30 cellular contexts compared by ENCODE assay signal in genomic region chr18:71598374-71598773, GRCh38.
"Had no signal": no experiment of that assay in that cellular context is flagged by ENCODE, and none has a peak within 500 bp of the region (broad histone marks: within the 10 kb centered on the region; RNA-seq: fewer than 3 reads in every experiment).

No MANE protein-coding gene starts in this region.

- H3K27ac Mint-ChIP-seq: activated CD4-positive, alpha-beta memory T cell treated with anti-CD3 and anti-CD28 coated beads, Interleukin-2, amount 10 ng/mL, durations not matched to agents 7 days and 5 days; activated CD4-positive, alpha-beta T cell treated with anti-CD3 and anti-CD28 coated beads, Interleukin-2, amount 10 ng/mL, durations not matched to agents 7 days and 5 days; activated T-cell treated with anti-CD3 and anti-CD28 coated beads, Interleukin-2, amount 50 U/mL, for 24 hours; endodermal cell; naive thymus-derived CD8-positive, alpha-beta T cell; stimulated activated naive B cell treated with anti-CD40 and anti-IgM and Interleukin-4, amounts not matched to agents 10 μg/mL and 1 μg/mL and 100 μg/mL, for 72 hours had no signal

- ATAC-seq: heart right ventricle; left lobe of liver; lower lobe of right lung; naive thymus-derived CD8-positive, alpha-beta T cell; pancreas; stimulated activated naive B cell treated with anti-CD40 and anti-IgM and Interleukin-4, amounts not matched to agents 10 μg/mL and 1 μg/mL and 100 μg/mL, for 72 hours had no signal

- H3K27me3 ChIP-seq: cardiac muscle cell, esophagus squamous epithelium, heart right ventricle, pancreas, sigmoid colon, suprapubic skin, tibial nerve had no signal

- H3K4me3 Mint-ChIP-seq: activated CD4-positive, alpha-beta memory T cell treated with anti-CD3 and anti-CD28 coated beads, Interleukin-2, amount 10 ng/mL, durations not matched to agents 7 days and 5 days; activated CD4-positive, alpha-beta T cell treated with anti-CD3 and anti-CD28 coated beads, Interleukin-2, amount 10 ng/mL, durations not matched to agents 7 days and 5 days; activated T-cell treated with anti-CD3 and anti-CD28 coated beads, Interleukin-2, amount 50 U/mL, for 24 hours; endodermal cell; naive thymus-derived CD8-positive, alpha-beta T cell; neural crest cell; stimulated activated naive B cell treated with anti-CD40 and anti-IgM and Interleukin-4, amounts not matched to agents 10 μg/mL and 1 μg/mL and 100 μg/mL, for 72 hours had no signal

- H3K36me3 Mint-ChIP-seq: naive thymus-derived CD8-positive, alpha-beta T cell; stimulated activated naive B cell treated with anti-CD40 and anti-IgM and Interleukin-4, amounts not matched to agents 10 μg/mL and 1 μg/mL and 100 μg/mL, for 72 hours had no signal

- H3K27me3 Mint-ChIP-seq: activated CD4-positive, alpha-beta memory T cell treated with anti-CD3 and anti-CD28 coated beads, Interleukin-2, amount 10 ng/mL, durations not matched to agents 7 days and 5 days; activated CD4-positive, alpha-beta T cell treated with anti-CD3 and anti-CD28 coated beads, Interleukin-2, amount 10 ng/mL, durations not matched to agents 7 days and 5 days; activated T-cell treated with anti-CD3 and anti-CD28 coated beads, Interleukin-2, amount 50 U/mL, for 24 hours; naive thymus-derived CD8-positive, alpha-beta T cell; stimulated activated naive B cell treated with anti-CD40 and anti-IgM and Interleukin-4, amounts not matched to agents 10 μg/mL and 1 μg/mL and 100 μg/mL, for 72 hours had no signal

- H3K9me3 Mint-ChIP-seq: activated CD4-positive, alpha-beta T cell treated with anti-CD3 and anti-CD28 coated beads, Interleukin-2, amount 10 ng/mL, durations not matched to agents 7 days and 5 days; neural crest cell had no signal

- H3K4me2 ChIP-seq: smooth muscle cell had no signal

- H3K4me3 ChIP-seq: cardiac muscle cell, esophagus squamous epithelium, heart right ventricle, lower lobe of right lung, pancreas, prostate gland, sigmoid colon, smooth muscle cell, suprapubic skin, tibial nerve had no signal

- H3K4me1 Mint-ChIP-seq: activated CD4-positive, alpha-beta memory T cell treated with anti-CD3 and anti-CD28 coated beads, Interleukin-2, amount 10 ng/mL, durations not matched to agents 7 days and 5 days; activated CD4-positive, alpha-beta T cell treated with anti-CD3 and anti-CD28 coated beads, Interleukin-2, amount 10 ng/mL, durations not matched to agents 7 days and 5 days; endodermal cell; naive thymus-derived CD8-positive, alpha-beta T cell; neural crest cell; stimulated activated naive B cell treated with anti-CD40 and anti-IgM and Interleukin-4, amounts not matched to agents 10 μg/mL and 1 μg/mL and 100 μg/mL, for 72 hours had no signal

- H3K9me3 ChIP-seq: lower lobe of right lung, pancreas, prostate gland, sigmoid colon, tibial nerve had no signal

- DNase-seq: activated CD4-positive, alpha-beta memory T cell treated with anti-CD3 and anti-CD28 coated beads, Interleukin-2, amount 10 ng/mL, durations not matched to agents 7 days and 5 days; activated CD4-positive, alpha-beta T cell treated with anti-CD3 and anti-CD28 coated beads, Interleukin-2, amount 10 ng/mL, durations not matched to agents 7 days and 5 days; activated CD4-positive, CD25-positive, alpha-beta regulatory T cell treated with anti-CD3 and anti-CD28 coated beads, Interleukin-2, amount 50 U/mL, for 72 hours; activated CD8-positive, alpha-beta memory T cell treated with anti-CD3 and anti-CD28 coated beads, Interleukin-2, amount 50 U/mL, for 48 hours; activated gamma-delta T cell treated with Interleukin-2 at 50 U/mL for 16 hours; activated naive CD4-positive, alpha-beta T cell treated with anti-CD3 and anti-CD28 coated beads, Interleukin-2, amount 50 U/mL, for 16 hours; activated T-cell treated with anti-CD3 and anti-CD28 coated beads, Interleukin-2, amount 50 U/mL, for 24 hours; amygdala; endodermal cell; esophagus squamous epithelium; foreskin melanocyte; heart right ventricle; kidney glomerular epithelial cell; lower lobe of right lung; mesenchymal stem cell; naive thymus-derived CD8-positive, alpha-beta T cell; nucleus accumbens; pancreas; retina; sigmoid colon; stimulated activated CD4-positive, alpha-beta T cell treated with anti-CD3 and anti-CD28 coated beads, Interleukin-1b, Interleukin-23, amount 100 ng/mL, for 48 hours; stimulated activated naive B cell treated with anti-CD40 and anti-IgM and Interleukin-4, amounts not matched to agents 10 μg/mL and 1 μg/mL and 100 μg/mL, for 72 hours; T-helper 2 cell had no signal

- H3K27ac ChIP-seq: cardiac muscle cell, esophagus squamous epithelium, heart right ventricle, lower lobe of right lung, pancreas, prostate gland, sigmoid colon, suprapubic skin, tibial nerve had no signal

- H3K36me3 ChIP-seq: cardiac muscle cell, esophagus squamous epithelium, heart right ventricle, lower lobe of right lung, pancreas, prostate gland, sigmoid colon, suprapubic skin, tibial nerve had no signal

- H3K4me1 ChIP-seq: esophagus squamous epithelium, heart right ventricle, lower lobe of right lung, pancreas, prostate gland, sigmoid colon, suprapubic skin, tibial nerve had no signal
